34 cellular contexts compared by ENCODE assay signal in genomic region chr14:35810963-35811362, GRCh38.
"Had no signal": no experiment of that assay in that cellular context is flagged by ENCODE, and none has a peak within 500 bp of the region (broad histone marks: within the 10 kb centered on the region; RNA-seq: fewer than 3 reads in every experiment).

No MANE protein-coding gene starts in this region.

- DNase-seq: activated CD4-positive, alpha-beta memory T cell treated with anti-CD3 and anti-CD28 coated beads, Interleukin-2, amount 10 ng/mL, durations not matched to agents 7 days and 5 days; activated CD4-positive, alpha-beta T cell treated with anti-CD3 and anti-CD28 coated beads for 1 hour; activated CD4-positive, alpha-beta T cell treated with anti-CD3 and anti-CD28 coated beads for 48 hours; activated CD4-positive, CD25-positive, alpha-beta regulatory T cell; activated CD8-positive, alpha-beta memory T cell treated with anti-CD3 and anti-CD28 coated beads for 24 hours; activated CD8-positive, alpha-beta memory T cell treated with anti-CD3 and anti-CD28 coated beads, Interleukin-2, amount 10 ng/mL, durations not matched to agents 7 days and 5 days; activated CD8-positive, alpha-beta memory T cell treated with anti-CD3 and anti-CD28 coated beads, Interleukin-2, amount 50 U/mL, for 48 hours; activated effector memory CD4-positive, alpha-beta T cell treated with Interleukin-2 at 50 U/mL for 16 hours; activated naive CD4-positive, alpha-beta T cell treated with anti-CD3 and anti-CD28 coated beads, Interleukin-2, amount 10 ng/mL, durations not matched to agents 7 days and 5 days; activated naive CD8-positive, alpha-beta T cell treated with anti-CD3 and anti-CD28 coated beads, Interleukin-2, amount 50 U/mL, for 24 hours; activated T-cell treated with anti-CD3 and anti-CD28 coated beads, Interleukin-2, amount 50 U/mL, for 48 hours; aorta; brain microvascular endothelial cell; central memory CD4-positive, alpha-beta T cell; MV-4-11; NCI-H1092; NCI-H1436 treated with DMSO at 0.1 percent for 48 hours; NCI-H1694 treated with DMSO at 0.1 percent for 48 hours; NCI-H2029; NCI-H2171; NCI-H510A; NCI-H748 treated with DMSO at 0.1 percent for 48 hours; NK-92 treated with Interleukin-12 subunit alpha and Interleukin-12 subunit beta, amount 100 ng/mL, for 24 hours; PC-3; Peyer's patch; RPMI8226; SIG-M5; T-cell; T-helper 2 cell; T-helper 9 cell; WERI-Rb-1 had no signal

- H3K9me3 Mint-ChIP-seq: activated CD4-positive, alpha-beta memory T cell treated with anti-CD3 and anti-CD28 coated beads, Interleukin-2, amount 10 ng/mL, durations not matched to agents 7 days and 5 days; activated naive CD4-positive, alpha-beta T cell treated with anti-CD3 and anti-CD28 coated beads, Interleukin-2, amount 10 ng/mL, durations not matched to agents 7 days and 5 days; activated naive CD8-positive, alpha-beta T cell treated with anti-CD3 and anti-CD28 coated beads, Interleukin-2, amount 50 U/mL, for 24 hours; T-cell had no signal

- H3K36me3 ChIP-seq: brain microvascular endothelial cell, Peyer's patch, WERI-Rb-1 had no signal

- H3K27ac Mint-ChIP-seq: activated CD4-positive, alpha-beta memory T cell treated with anti-CD3 and anti-CD28 coated beads, Interleukin-2, amount 10 ng/mL, durations not matched to agents 7 days and 5 days; activated CD8-positive, alpha-beta memory T cell treated with anti-CD3 and anti-CD28 coated beads, Interleukin-2, amount 10 ng/mL, durations not matched to agents 7 days and 5 days; activated naive CD4-positive, alpha-beta T cell treated with anti-CD3 and anti-CD28 coated beads, Interleukin-2, amount 10 ng/mL, durations not matched to agents 7 days and 5 days; activated naive CD8-positive, alpha-beta T cell; activated naive CD8-positive, alpha-beta T cell treated with anti-CD3 and anti-CD28 coated beads, Interleukin-2, amount 50 U/mL, for 24 hours; T-cell had no signal

- H3K36me3 Mint-ChIP-seq: activated CD8-positive, alpha-beta memory T cell treated with anti-CD3 and anti-CD28 coated beads, Interleukin-2, amount 10 ng/mL, durations not matched to agents 7 days and 5 days; activated naive CD4-positive, alpha-beta T cell treated with anti-CD3 and anti-CD28 coated beads, Interleukin-2, amount 10 ng/mL, durations not matched to agents 7 days and 5 days; activated naive CD8-positive, alpha-beta T cell; T-cell had no signal

- H3K4me3 Mint-ChIP-seq: activated CD4-positive, alpha-beta memory T cell treated with anti-CD3 and anti-CD28 coated beads, Interleukin-2, amount 10 ng/mL, durations not matched to agents 7 days and 5 days; activated CD8-positive, alpha-beta memory T cell treated with anti-CD3 and anti-CD28 coated beads, Interleukin-2, amount 10 ng/mL, durations not matched to agents 7 days and 5 days; activated naive CD4-positive, alpha-beta T cell treated with anti-CD3 and anti-CD28 coated beads, Interleukin-2, amount 10 ng/mL, durations not matched to agents 7 days and 5 days; activated naive CD8-positive, alpha-beta T cell; activated naive CD8-positive, alpha-beta T cell treated with anti-CD3 and anti-CD28 coated beads, Interleukin-2, amount 50 U/mL, for 24 hours; T-cell had no signal

- H3K27ac ChIP-seq: brain microvascular endothelial cell, Peyer's patch, WERI-Rb-1 had no signal

- H3K9me3 ChIP-seq: Peyer's patch had no signal

- ATAC-seq: activated CD8-positive, alpha-beta memory T cell treated with anti-CD3 and anti-CD28 coated beads, Interleukin-2, amount 10 ng/mL, durations not matched to agents 7 days and 5 days; activated naive CD8-positive, alpha-beta T cell treated with anti-CD3 and anti-CD28 coated beads, Interleukin-2, amount 50 U/mL, for 24 hours; PC-3; Right ventricle myocardium inferior; SK-N-SH treated with all-trans-retinoic acid at 6 μM for 48 hours; T-cell had no signal

- H3K27me3 Mint-ChIP-seq: activated CD8-positive, alpha-beta memory T cell treated with anti-CD3 and anti-CD28 coated beads, Interleukin-2, amount 10 ng/mL, durations not matched to agents 7 days and 5 days; activated naive CD8-positive, alpha-beta T cell; T-cell had no signal

- H3K4me3 ChIP-seq: Peyer's patch had no signal

- H3K27me3 ChIP-seq: brain microvascular endothelial cell, Peyer's patch had no signal
